1 cellular context compared by ENCODE assay signal in the genomic region with DNA sequence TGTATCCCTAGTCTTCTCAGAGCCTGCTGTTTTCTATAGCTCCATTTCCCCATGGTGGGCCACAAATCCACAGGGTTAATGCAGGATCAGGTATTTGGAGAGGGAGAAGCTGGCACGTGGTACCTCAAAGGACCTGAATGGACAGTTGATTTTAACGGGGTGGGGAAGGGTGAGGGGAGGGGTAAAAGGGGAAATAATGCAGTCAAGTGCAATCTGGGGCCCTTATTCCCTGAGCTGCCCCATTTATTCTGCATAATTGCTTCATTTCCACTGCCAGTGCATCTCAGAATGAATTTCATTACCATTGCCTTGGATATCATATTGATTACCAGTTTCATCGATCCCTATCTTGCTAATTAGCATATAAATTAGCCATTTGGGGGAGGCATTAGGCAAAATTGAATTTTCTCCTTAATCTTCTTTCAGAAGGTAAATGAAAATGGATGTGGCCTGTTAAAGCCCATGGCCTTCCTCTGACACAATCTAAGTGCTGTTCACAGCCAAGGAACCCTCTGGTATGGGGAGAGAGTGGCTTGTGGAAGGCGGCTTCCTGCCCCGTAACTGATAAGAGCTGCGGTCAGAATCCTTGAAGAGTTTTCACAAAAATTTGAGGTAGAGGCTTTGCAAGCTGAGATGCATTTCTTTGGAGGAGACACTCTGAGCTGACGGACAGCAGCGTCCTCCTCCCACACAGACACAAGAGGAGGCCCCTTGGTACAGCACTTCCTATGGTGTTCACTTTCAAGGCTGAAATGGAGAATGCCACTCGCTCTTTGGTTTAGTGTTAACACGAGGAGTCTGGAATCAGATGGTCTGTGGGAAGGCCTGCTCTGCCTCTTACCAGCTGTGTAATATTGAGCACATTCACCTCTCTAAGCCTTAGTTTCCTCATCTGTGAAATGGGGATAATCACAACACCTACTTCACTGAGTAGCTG.
TF ChIP-seq lines count a peak whose summit lies in the region.

No MANE protein-coding gene starts in this region.

TF ChIP-seq in K562, 482 proteins besides CTCF, POLR2A, EP300 and RAD21 (continued from another document and continues in another):
- TF ChIP-seq, protein P1, sequence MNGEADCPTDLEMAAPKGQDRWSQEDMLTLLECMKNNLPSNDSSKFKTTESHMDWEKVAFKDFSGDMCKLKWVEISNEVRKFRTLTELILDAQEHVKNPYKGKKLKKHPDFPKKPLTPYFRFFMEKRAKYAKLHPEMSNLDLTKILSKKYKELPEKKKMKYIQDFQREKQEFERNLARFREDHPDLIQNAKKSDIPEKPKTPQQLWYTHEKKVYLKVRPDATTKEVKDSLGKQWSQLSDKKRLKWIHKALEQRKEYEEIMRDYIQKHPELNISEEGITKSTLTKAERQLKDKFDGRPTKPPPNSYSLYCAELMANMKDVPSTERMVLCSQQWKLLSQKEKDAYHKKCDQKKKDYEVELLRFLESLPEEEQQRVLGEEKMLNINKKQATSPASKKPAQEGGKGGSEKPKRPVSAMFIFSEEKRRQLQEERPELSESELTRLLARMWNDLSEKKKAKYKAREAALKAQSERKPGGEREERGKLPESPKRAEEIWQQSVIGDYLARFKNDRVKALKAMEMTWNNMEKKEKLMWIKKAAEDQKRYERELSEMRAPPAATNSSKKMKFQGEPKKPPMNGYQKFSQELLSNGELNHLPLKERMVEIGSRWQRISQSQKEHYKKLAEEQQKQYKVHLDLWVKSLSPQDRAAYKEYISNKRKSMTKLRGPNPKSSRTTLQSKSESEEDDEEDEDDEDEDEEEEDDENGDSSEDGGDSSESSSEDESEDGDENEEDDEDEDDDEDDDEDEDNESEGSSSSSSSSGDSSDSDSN (IDR thresholded peaks at IDR 0.05; ENCODE audit: borderline replicate concordance in 1 of 2, low read depth in 2 of 2, low read length in 2 of 2), result peak in 1 of 2 experiments; percentile 77; a peak in 1 of 4 replicates
- TF ChIP-seq ZNF134 (CRISPR knock-in tag; conservative IDR thresholded peaks at IDR 0.05) (no peak), TBL1XR1 (IDR thresholded peaks at IDR 0.05; ENCODE audit: low read length in 2 of 2) (peak in 1 of 2 experiments; percentile 51; a peak in 1 of 4 replicates), RFX7 (CRISPR knock-in tag; IDR thresholded peaks at IDR 0.05) (no peak), MYNN (IDR thresholded peaks at IDR 0.05) (0 out of 2 replicates have a peak, but pooled peaks have one; percentile 66), MYNN (CRISPR knock-in tag; IDR thresholded peaks at IDR 0.05) (no peak), FOXJ3 (CRISPR knock-in tag; IDR thresholded peaks at IDR 0.05) (no peak), ARHGAP35 (IDR thresholded peaks at IDR 0.05; ENCODE audit: partially characterized antibody) (no peak), TFAM (CRISPR knock-in tag; conservative IDR thresholded peaks at IDR 0.05) (no peak), BRD9 (IDR thresholded peaks at IDR 0.05; ENCODE audit: low read depth, partially characterized antibody) (peak; percentile 47), FOXK1 (CRISPR knock-in tag; IDR thresholded peaks at IDR 0.05; ENCODE audit: borderline replicate concordance) (0 out of 2 replicates have a peak, but pooled peaks have one; percentile 50), HNRNPK (IDR thresholded peaks at IDR 0.05; ENCODE audit: low read depth, low read length, poor library complexity, severe bottlenecking) (peak; percentile 36), U2AF1 (optimal IDR thresholded peaks at IDR 0.05; ENCODE audit: low read depth, low read length) (no peak), TEAD1 (CRISPR knock-in tag; IDR thresholded peaks at IDR 0.05) (peak in 1 of 2 experiments; percentile 70; a peak in 1 of 4 replicates), MTA2 (IDR thresholded peaks at IDR 0.05; ENCODE audit: low read depth) (peak; percentile 74), POLR2AphosphoS5 (IDR thresholded peaks at IDR 0.05; ENCODE audit: control insufficient read depth, insufficient read depth, low read depth, low read length) (peak; percentile 63), ZBTB1 (CRISPR knock-in tag; IDR thresholded peaks at IDR 0.05; ENCODE audit: borderline replicate concordance, low read depth) (no peak), HEY1 (CRISPR knock-in tag; IDR thresholded peaks at IDR 0.05; ENCODE audit: borderline replicate concordance) (no peak), SRSF3 (IDR thresholded peaks at IDR 0.05; ENCODE audit: insufficient read depth, low read length) (no peak), ZNF778 (CRISPR knock-in tag; IDR thresholded peaks at IDR 0.05) (no peak), NFE2 (IDR thresholded peaks at IDR 0.05; ENCODE audit: low read depth) (no peak), ZNF766 (CRISPR knock-in tag; conservative IDR thresholded peaks at IDR 0.05) (peak; percentile 99), ILK (tag; IDR thresholded peaks at IDR 0.05; ENCODE audit: borderline replicate concordance, low read depth) (no peak), ZNF785 (CRISPR knock-in tag; IDR thresholded peaks at IDR 0.05) (no peak), ZNF121 (CRISPR knock-in tag; conservative IDR thresholded peaks at IDR 0.05) (no peak), MAFG (tag; conservative IDR thresholded peaks at IDR 0.05) (no peak), XRCC5 (IDR thresholded peaks at IDR 0.05; ENCODE audit: low read depth, low read length) (no peak), MTF1 (CRISPR knock-in tag; IDR thresholded peaks at IDR 0.05; ENCODE audit: borderline replicate concordance) (no peak), ZNF699 (CRISPR knock-in tag; IDR thresholded peaks at IDR 0.05; ENCODE audit: insufficient replicate concordance) (no peak), RNF2 (IDR thresholded peaks at IDR 0.05) (peak; percentile 68; the same call in 1 of the 2 replicates), KDM1A (IDR thresholded peaks at IDR 0.05) (peak; percentile 92 to 97), RAD51 (IDR thresholded peaks at IDR 0.05; ENCODE audit: borderline replicate concordance, low read depth) (no peak), CEBPB (tag; IDR thresholded peaks at IDR 0.05) (peak; percentile 68), GATA2 (CRISPR knock-in tag; IDR thresholded peaks at IDR 0.05) (peak; percentile 79), ARID1B (IDR thresholded peaks at IDR 0.05) (peak; percentile 91), CHD2 (IDR thresholded peaks at IDR 0.05; ENCODE audit: low read depth, low read length) (no peak), SMAD4 (CRISPR knock-in tag; conservative IDR thresholded peaks at IDR 0.05) (peak; percentile 72; the same call in 1 of the 2 replicates), ZFX (CRISPR knock-in tag; IDR thresholded peaks at IDR 0.05) (no peak), OTX1 (CRISPR knock-in tag; IDR thresholded peaks at IDR 0.05) (no peak), NFRKB (IDR thresholded peaks at IDR 0.05; ENCODE audit: low read depth) (no peak)
- TF ChIP-seq, protein P2, sequence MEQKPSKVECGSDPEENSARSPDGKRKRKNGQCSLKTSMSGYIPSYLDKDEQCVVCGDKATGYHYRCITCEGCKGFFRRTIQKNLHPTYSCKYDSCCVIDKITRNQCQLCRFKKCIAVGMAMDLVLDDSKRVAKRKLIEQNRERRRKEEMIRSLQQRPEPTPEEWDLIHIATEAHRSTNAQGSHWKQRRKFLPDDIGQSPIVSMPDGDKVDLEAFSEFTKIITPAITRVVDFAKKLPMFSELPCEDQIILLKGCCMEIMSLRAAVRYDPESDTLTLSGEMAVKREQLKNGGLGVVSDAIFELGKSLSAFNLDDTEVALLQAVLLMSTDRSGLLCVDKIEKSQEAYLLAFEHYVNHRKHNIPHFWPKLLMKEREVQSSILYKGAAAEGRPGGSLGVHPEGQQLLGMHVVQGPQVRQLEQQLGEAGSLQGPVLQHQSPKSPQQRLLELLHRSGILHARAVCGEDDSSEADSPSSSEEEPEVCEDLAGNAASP (IDR thresholded peaks at IDR 0.05), result no peak
- TF ChIP-seq, protein P3, sequence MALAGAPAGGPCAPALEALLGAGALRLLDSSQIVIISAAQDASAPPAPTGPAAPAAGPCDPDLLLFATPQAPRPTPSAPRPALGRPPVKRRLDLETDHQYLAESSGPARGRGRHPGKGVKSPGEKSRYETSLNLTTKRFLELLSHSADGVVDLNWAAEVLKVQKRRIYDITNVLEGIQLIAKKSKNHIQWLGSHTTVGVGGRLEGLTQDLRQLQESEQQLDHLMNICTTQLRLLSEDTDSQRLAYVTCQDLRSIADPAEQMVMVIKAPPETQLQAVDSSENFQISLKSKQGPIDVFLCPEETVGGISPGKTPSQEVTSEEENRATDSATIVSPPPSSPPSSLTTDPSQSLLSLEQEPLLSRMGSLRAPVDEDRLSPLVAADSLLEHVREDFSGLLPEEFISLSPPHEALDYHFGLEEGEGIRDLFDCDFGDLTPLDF (CRISPR knock-in tag; IDR thresholded peaks at IDR 0.05), result no peak
- TF ChIP-seq, protein P4, sequence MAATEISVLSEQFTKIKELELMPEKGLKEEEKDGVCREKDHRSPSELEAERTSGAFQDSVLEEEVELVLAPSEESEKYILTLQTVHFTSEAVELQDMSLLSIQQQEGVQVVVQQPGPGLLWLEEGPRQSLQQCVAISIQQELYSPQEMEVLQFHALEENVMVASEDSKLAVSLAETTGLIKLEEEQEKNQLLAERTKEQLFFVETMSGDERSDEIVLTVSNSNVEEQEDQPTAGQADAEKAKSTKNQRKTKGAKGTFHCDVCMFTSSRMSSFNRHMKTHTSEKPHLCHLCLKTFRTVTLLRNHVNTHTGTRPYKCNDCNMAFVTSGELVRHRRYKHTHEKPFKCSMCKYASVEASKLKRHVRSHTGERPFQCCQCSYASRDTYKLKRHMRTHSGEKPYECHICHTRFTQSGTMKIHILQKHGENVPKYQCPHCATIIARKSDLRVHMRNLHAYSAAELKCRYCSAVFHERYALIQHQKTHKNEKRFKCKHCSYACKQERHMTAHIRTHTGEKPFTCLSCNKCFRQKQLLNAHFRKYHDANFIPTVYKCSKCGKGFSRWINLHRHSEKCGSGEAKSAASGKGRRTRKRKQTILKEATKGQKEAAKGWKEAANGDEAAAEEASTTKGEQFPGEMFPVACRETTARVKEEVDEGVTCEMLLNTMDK (IDR thresholded peaks at IDR 0.05; ENCODE audit: borderline replicate concordance, insufficient read depth, low read depth, low read length, poor library complexity, severe bottlenecking), result no peak
- TF ChIP-seq, protein P5, sequence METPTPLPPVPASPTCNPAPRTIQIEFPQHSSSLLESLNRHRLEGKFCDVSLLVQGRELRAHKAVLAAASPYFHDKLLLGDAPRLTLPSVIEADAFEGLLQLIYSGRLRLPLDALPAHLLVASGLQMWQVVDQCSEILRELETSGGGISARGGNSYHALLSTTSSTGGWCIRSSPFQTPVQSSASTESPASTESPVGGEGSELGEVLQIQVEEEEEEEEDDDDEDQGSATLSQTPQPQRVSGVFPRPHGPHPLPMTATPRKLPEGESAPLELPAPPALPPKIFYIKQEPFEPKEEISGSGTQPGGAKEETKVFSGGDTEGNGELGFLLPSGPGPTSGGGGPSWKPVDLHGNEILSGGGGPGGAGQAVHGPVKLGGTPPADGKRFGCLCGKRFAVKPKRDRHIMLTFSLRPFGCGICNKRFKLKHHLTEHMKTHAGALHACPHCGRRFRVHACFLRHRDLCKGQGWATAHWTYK (CRISPR knock-in tag; IDR thresholded peaks at IDR 0.05), result no peak
- TF ChIP-seq, protein P6, sequence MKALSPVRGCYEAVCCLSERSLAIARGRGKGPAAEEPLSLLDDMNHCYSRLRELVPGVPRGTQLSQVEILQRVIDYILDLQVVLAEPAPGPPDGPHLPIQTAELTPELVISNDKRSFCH (CRISPR knock-in tag; IDR thresholded peaks at IDR 0.05), result no peak
- TF ChIP-seq, protein P6 (tag; IDR thresholded peaks at IDR 0.05), result no peak
- TF ChIP-seq, protein P7, sequence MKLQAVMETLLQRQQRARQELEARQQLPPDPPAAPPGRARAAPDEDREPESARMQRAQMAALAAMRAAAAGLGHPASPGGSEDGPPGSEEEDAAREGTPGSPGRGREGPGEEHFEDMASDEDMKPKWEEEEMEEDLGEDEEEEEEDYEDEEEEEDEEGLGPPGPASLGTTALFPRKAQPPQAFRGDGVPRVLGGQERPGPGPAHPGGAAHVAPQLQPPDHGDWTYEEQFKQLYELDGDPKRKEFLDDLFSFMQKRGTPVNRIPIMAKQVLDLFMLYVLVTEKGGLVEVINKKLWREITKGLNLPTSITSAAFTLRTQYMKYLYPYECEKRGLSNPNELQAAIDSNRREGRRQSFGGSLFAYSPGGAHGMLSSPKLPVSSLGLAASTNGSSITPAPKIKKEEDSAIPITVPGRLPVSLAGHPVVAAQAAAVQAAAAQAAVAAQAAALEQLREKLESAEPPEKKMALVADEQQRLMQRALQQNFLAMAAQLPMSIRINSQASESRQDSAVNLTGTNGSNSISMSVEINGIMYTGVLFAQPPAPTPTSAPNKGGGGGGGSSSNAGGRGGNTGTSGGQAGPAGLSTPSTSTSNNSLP (IDR thresholded peaks at IDR 0.05; ENCODE audit: borderline replicate concordance, low read depth, low read length), result no peak
- TF ChIP-seq, protein P8, sequence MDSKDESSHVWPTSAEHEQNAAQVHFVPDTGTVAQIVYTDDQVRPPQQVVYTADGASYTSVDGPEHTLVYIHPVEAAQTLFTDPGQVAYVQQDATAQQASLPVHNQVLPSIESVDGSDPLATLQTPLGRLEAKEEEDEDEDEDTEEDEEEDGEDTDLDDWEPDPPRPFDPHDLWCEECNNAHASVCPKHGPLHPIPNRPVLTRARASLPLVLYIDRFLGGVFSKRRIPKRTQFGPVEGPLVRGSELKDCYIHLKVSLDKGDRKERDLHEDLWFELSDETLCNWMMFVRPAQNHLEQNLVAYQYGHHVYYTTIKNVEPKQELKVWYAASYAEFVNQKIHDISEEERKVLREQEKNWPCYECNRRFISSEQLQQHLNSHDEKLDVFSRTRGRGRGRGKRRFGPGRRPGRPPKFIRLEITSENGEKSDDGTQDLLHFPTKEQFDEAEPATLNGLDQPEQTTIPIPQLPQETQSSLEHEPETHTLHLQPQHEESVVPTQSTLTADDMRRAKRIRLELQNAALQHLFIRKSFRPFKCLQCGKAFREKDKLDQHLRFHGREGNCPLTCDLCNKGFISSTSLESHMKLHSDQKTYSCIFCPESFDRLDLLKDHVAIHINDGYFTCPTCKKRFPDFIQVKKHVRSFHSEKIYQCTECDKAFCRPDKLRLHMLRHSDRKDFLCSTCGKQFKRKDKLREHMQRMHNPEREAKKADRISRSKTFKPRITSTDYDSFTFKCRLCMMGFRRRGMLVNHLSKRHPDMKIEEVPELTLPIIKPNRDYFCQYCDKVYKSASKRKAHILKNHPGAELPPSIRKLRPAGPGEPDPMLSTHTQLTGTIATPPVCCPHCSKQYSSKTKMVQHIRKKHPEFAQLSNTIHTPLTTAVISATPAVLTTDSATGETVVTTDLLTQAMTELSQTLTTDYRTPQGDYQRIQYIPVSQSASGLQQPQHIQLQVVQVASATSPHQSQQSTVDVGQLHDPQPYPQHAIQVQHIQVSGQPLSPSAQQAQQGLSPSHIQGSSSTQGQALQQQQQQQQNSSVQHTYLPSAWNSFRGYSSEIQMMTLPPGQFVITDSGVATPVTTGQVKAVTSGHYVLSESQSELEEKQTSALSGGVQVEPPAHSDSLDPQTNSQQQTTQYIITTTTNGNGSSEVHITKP (IDR thresholded peaks at IDR 0.05; ENCODE audit: partially characterized antibody), result no peak
- TF ChIP-seq, protein P9, sequence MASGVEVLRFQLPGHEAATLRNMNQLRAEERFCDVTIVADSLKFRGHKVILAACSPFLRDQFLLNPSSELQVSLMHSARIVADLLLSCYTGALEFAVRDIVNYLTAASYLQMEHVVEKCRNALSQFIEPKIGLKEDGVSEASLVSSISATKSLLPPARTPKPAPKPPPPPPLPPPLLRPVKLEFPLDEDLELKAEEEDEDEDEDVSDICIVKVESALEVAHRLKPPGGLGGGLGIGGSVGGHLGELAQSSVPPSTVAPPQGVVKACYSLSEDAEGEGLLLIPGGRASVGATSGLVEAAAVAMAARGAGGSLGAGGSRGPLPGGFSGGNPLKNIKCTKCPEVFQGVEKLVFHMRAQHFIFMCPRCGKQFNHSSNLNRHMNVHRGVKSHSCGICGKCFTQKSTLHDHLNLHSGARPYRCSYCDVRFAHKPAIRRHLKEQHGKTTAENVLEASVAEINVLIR (CRISPR knock-in tag; IDR thresholded peaks at IDR 0.05), result no peak
